ENCODE assay signal across 11 cellular contexts in the genomic region with DNA sequence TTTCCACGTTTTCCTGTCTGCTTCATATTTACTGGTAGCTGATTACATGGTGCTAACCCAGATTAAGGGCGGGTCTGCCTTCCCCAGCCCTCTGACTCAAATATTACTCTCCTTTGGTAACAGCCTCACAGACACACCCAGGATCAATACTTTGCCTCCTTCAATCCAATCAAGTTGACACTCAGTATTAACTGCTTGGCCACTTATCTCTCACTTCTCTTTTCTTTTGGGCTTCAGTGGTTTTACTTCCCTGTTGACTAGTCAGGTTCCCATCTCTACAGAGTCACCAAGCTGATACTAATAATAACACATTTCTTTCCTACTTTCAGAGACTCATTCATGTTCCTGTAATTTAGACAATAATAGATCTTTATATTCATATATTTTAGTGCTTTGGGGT.
DNase-seq lines count a peak whose midpoint lies in the region; ATAC-seq, FAIRE-seq and TF ChIP-seq lines count a peak whose summit lies in the region.
"Had no signal": no experiment of that assay in that cellular context is flagged by ENCODE, and none has a peak within 500 bp of the region (broad histone marks: within the 10 kb centered on the region; RNA-seq: fewer than 3 reads in every experiment).

No MANE protein-coding gene starts in this region.

- H3K9me3 Mint-ChIP-seq in stimulated activated naive B cell treated with anti-CD40 and anti-IgM and Interleukin-4, amounts not matched to agents 10 μg/mL and 1 μg/mL and 100 μg/mL, for 72 hours, result peaks cover 4 to 5% of the 10 kb centered on the region in 2 donors
- H3K9me3 Mint-ChIP-seq in CD14-positive monocyte, result peaks cover 0 to 5% (median 0%) of the 10 kb centered on the region in 7 donors

- no peak overlapping the region for H3K27ac Mint-ChIP-seq in stimulated activated naive B cell treated with anti-CD40 and anti-IgM and Interleukin-4, amounts not matched to agents 10 μg/mL and 1 μg/mL and 100 μg/mL, for 72 hours
- H3K27ac Mint-ChIP-seq in CD14-positive monocyte, result peak overlapping the region in 2 of 7 donors; percentile 2 to 56

- H3K36me3 Mint-ChIP-seq in stimulated activated naive B cell treated with anti-CD40 and anti-IgM and Interleukin-4, amounts not matched to agents 10 μg/mL and 1 μg/mL and 100 μg/mL, for 72 hours, result no peaks in the 10 kb centered on the region
- H3K36me3 Mint-ChIP-seq in CD14-positive monocyte, result no peaks in the 10 kb centered on the region

- H3K4me1 Mint-ChIP-seq in stimulated activated naive B cell treated with anti-CD40 and anti-IgM and Interleukin-4, amounts not matched to agents 10 μg/mL and 1 μg/mL and 100 μg/mL, for 72 hours, result peaks cover 3 to 5% of the 10 kb centered on the region in 2 donors
- peaks cover 20% of the 10 kb centered on the region for H3K4me1 Mint-ChIP-seq in CD14-positive monocyte

- no peak overlapping the region for H3K4me3 Mint-ChIP-seq in stimulated activated naive B cell treated with anti-CD40 and anti-IgM and Interleukin-4, amounts not matched to agents 10 μg/mL and 1 μg/mL and 100 μg/mL, for 72 hours
- H3K4me3 Mint-ChIP-seq in CD14-positive monocyte, result no peak overlapping the region

- no peak for FAIRE-seq in D721Med (lab: Jason Lieb, UNC)
- FAIRE-seq: astrocyte had no signal

- intact Hi-C loops in CD14-positive monocyte (cut with micrococcal nuclease), result no loop called here

- no peaks in the 10 kb centered on the region for H3K27me3 Mint-ChIP-seq in stimulated activated naive B cell treated with anti-CD40 and anti-IgM and Interleukin-4, amounts not matched to agents 10 μg/mL and 1 μg/mL and 100 μg/mL, for 72 hours
- H3K27me3 Mint-ChIP-seq in CD14-positive monocyte (ENCODE audit: low read depth in 3 of 3), result no peaks in the 10 kb centered on the region

- ATAC-seq in HG02852 (IDR thresholded peaks at IDR 0.05; ENCODE audit: unreplicated experiment), result peak; percentile 92
- peak; percentile 96 for ATAC-seq in HG03520 (IDR thresholded peaks at IDR 0.05; ENCODE audit: unreplicated experiment)
- peak; percentile 89 to 94 for ATAC-seq in stimulated activated naive B cell treated with anti-CD40 and anti-IgM and Interleukin-4, amounts not matched to agents 10 μg/mL and 1 μg/mL and 100 μg/mL, for 72 hours (replicated peaks)

- no peak for TF ChIP-seq CTCF in CD14-positive monocyte (IDR thresholded peaks at IDR 0.05)
- TF ChIP-seq CTCF in D721Med (IDR thresholded peaks at IDR 0.05; ENCODE audit: insufficient read depth, missing control alignments), result no peak

- DNase-seq in SIG-M5 treated with dmso at 0.1 percent for 504 hours (lab: John Stamatoyannopoulos, UW; ENCODE audit: unreplicated experiment) (peak; percentile 65), SIG-M5 (lab: John Stamatoyannopoulos, UW) (no peak), CD14-positive monocyte (ENCODE audit: low spot score) (no peak), NCI-H2227 treated with DMSO at 0.1 percent for 48 hours (lab: John Stamatoyannopoulos, UW) (no peak), D721Med (ENCODE audit: insufficient read length, low spot score) (no peak)
- DNase-seq in stimulated activated naive B cell treated with anti-CD40 and anti-IgM and Interleukin-4, amounts not matched to agents 10 μg/mL and 1 μg/mL and 100 μg/mL, for 72 hours, result no peak
- DNase-seq: 8988T, DMS79 had no signal
